Comparison of ENCODE assay signal across 26 cellular contexts in the genomic region with DNA sequence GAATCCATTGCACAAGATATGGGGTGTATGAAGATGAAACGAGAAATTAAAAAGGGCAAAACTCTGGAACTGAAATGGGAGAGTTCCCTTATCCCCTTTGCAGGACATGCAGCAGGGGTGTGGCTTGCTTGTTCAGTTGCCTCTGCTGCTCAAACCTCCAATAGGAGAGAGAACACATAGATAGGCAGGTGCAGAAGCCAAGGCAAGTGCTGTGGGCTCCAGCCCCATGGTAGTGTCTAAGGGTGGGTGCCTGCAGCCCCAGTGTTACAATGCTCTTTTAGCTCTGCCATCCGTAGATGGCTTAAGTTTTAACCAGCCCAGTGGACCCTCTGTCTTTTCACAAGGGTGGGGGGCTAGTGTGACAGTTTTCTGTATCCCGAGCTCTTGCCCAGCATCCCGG.
"Had no signal": no experiment of that assay in that cellular context is flagged by ENCODE, and none has a peak within 500 bp of the region (broad histone marks: within the 10 kb centered on the region; RNA-seq: fewer than 3 reads in every experiment).

No MANE protein-coding gene starts in this region.

- ATAC-seq: activated CD8-positive, alpha-beta T cell treated with anti-CD3 and anti-CD28 coated beads, Interleukin-2, amount 10 ng/mL, durations not matched to agents 7 days and 5 days; activated naive CD4-positive, alpha-beta T cell treated with anti-CD3 and anti-CD28 coated beads, Interleukin-2, amount 50 U/mL, for 72 hours; activated T-cell treated with anti-CD3 and anti-CD28 coated beads, Interleukin-2, amount 50 U/mL, for 4 hours; body of pancreas; Panc1 had no signal

- H3K27me3 ChIP-seq: adrenal gland, body of pancreas, breast epithelium, SJCRH30 had no signal

- H3K4me1 ChIP-seq: body of pancreas, breast epithelium, SJCRH30 had no signal

- H3K27me3 Mint-ChIP-seq: activated CD4-positive, alpha-beta T cell treated with anti-CD3 and anti-CD28 coated beads, Interleukin-2, amount 10 ng/mL, durations not matched to agents 7 days and 5 days had no signal

- H3K4me3 ChIP-seq: adrenal gland, body of pancreas, breast epithelium, SJCRH30, SK-N-MC had no signal

- H3K9me3 Mint-ChIP-seq: activated CD4-positive, alpha-beta T cell treated with anti-CD3 and anti-CD28 coated beads, Interleukin-2, amount 10 ng/mL, durations not matched to agents 7 days and 5 days; activated naive CD4-positive, alpha-beta T cell treated with anti-CD3 and anti-CD28 coated beads for 36 hours; activated T-cell treated with anti-CD3 and anti-CD28 coated beads, Interleukin-2, amount 50 U/mL, for 4 hours; activated T-helper 1 cell treated with anti-CD3 and anti-CD28 coated beads, Interleukin-12 subunit alpha, Interleukin-12 subunit beta, Interleukin-2, Interleukin-4 antibody, amounts not matched to agents 30 ng/mL and 10 ng/mL and 1 ng/mL, durations not matched to agents 14 hours and 24 hours and 36 hours had no signal

- H3K4me3 Mint-ChIP-seq: activated CD4-positive, alpha-beta T cell treated with anti-CD3 and anti-CD28 coated beads, Interleukin-2, amount 10 ng/mL, durations not matched to agents 7 days and 5 days; activated CD8-positive, alpha-beta T cell treated with anti-CD3 and anti-CD28 coated beads, Interleukin-2, amount 10 ng/mL, durations not matched to agents 7 days and 5 days; activated naive CD4-positive, alpha-beta T cell treated with anti-CD3 and anti-CD28 coated beads for 36 hours; activated T-cell treated with anti-CD3 and anti-CD28 coated beads, Interleukin-2, amount 50 U/mL, for 4 hours; activated T-helper 1 cell treated with anti-CD3 and anti-CD28 coated beads, Interleukin-12 subunit alpha, Interleukin-12 subunit beta, Interleukin-2, Interleukin-4 antibody, amounts not matched to agents 30 ng/mL and 10 ng/mL and 1 ng/mL, durations not matched to agents 14 hours and 24 hours and 36 hours had no signal

- H3K27ac Mint-ChIP-seq: activated CD4-positive, alpha-beta T cell treated with anti-CD3 and anti-CD28 coated beads, Interleukin-2, amount 10 ng/mL, durations not matched to agents 7 days and 5 days; activated CD8-positive, alpha-beta T cell treated with anti-CD3 and anti-CD28 coated beads, Interleukin-2, amount 10 ng/mL, durations not matched to agents 7 days and 5 days; activated naive CD4-positive, alpha-beta T cell treated with anti-CD3 and anti-CD28 coated beads for 36 hours; activated naive CD4-positive, alpha-beta T cell treated with anti-CD3 and anti-CD28 coated beads, Interleukin-2, amount 50 U/mL, for 72 hours; activated T-helper 1 cell treated with anti-CD3 and anti-CD28 coated beads, Interleukin-12 subunit alpha, Interleukin-12 subunit beta, Interleukin-2, Interleukin-4 antibody, amounts not matched to agents 30 ng/mL and 10 ng/mL and 1 ng/mL, durations not matched to agents 14 hours and 24 hours and 36 hours had no signal

- H3K36me3 Mint-ChIP-seq: activated naive CD4-positive, alpha-beta T cell treated with anti-CD3 and anti-CD28 coated beads, Interleukin-2, amount 50 U/mL, for 72 hours had no signal

- DNase-seq: activated CD4-positive, alpha-beta T cell treated with anti-CD3 and anti-CD28 coated beads, Interleukin-2, amount 10 ng/mL, durations not matched to agents 7 days and 5 days; activated CD4-positive, alpha-beta T cell treated with anti-CD3 and anti-CD28 coated beads, Interleukin-2, amount 50 U/mL, for 48 hours; activated CD8-positive, alpha-beta T cell treated with anti-CD3 and anti-CD28 coated beads, Interleukin-2, amount 10 ng/mL, durations not matched to agents 7 days and 5 days; activated gamma-delta T cell treated with Interleukin-2 at 50 U/mL for 16 hours; activated naive CD4-positive, alpha-beta T cell treated with anti-CD3 and anti-CD28 coated beads for 36 hours; activated T-cell treated with anti-CD3 and anti-CD28 coated beads for 4 hours; activated T-cell treated with anti-CD3 and anti-CD28 coated beads, Interleukin-2, amount 50 U/mL, for 4 hours; adrenal gland; body of pancreas; NCI-H1092 treated with DMSO at 0.1 percent for 48 hours; NCI-H146; NCI-H187; NCI-H2081; NCI-H2171; NCI-H2227 treated with DMSO at 0.1 percent for 48 hours; NCI-H524; NCI-H69; SHP77; SJCRH30; T1000; WERI-Rb-1 had no signal

- H3K4me1 Mint-ChIP-seq: activated CD4-positive, alpha-beta T cell treated with anti-CD3 and anti-CD28 coated beads, Interleukin-2, amount 10 ng/mL, durations not matched to agents 7 days and 5 days had no signal

- H3K36me3 ChIP-seq: adrenal gland, breast epithelium, SJCRH30, WERI-Rb-1 had no signal

- H3K27ac ChIP-seq: adrenal gland, body of pancreas, breast epithelium, SJCRH30, SK-N-MC, WERI-Rb-1 had no signal
